8 cellular contexts compared by ENCODE assay signal in the genomic region with DNA sequence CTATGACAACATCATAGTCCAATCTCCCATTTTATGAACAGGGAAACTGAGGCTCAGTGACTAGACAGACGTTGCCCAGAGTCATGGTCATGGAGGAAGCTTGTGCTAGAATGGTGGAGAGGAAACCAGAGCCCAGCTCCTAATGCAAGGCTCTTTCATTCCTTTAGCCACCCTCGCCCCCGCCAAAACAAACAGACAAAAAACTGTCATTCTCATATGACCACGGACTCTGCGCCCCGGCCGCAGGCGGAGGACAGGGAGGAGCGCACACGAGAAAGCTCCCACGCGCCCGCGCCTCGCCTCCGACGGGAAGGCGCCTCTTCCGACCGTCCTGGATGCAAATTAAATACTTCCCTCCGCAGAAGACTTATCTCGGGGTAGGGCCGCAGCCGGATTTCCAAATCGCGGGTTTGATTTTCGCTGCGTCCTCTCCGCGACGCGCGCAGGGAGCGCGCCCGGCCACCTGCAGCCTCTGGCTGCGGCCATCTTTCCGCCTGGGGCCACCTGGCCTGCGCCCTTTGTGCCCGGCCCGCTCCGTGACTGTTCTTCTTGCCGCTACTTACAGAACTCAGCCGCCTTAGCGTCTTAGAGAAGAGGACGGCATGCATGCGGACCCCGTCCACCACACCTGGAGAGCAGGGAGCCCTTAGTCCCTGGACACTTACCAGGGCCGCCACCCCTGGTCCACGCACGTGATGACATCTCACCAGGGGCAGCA. TPM values are rescaled to one million over a fixed set of nuclear protein-coding genes. Genes with fewer than 3 reads are reported as not detected.
DNase-seq lines count a peak whose midpoint lies in the region; ATAC-seq, FAIRE-seq and TF ChIP-seq lines count a peak whose summit lies in the region.

No MANE protein-coding gene starts in this region.

- H3K9me1 ChIP-seq in K562 (ENCODE audit: control insufficient read depth, insufficient read depth, low read length) = no peaks in the 10 kb centered on the region

- no peak for TF ChIP-seq CTCF in C4-2B (conservative IDR thresholded peaks at IDR 0.05)
- TF ChIP-seq CTCF in SU-DHL-6 (IDR thresholded peaks at IDR 0.05; ENCODE audit: insufficient read depth, low read length, poor library complexity, severe bottlenecking) = no peak
- TF ChIP-seq CTCF in K562 (IDR thresholded peaks at IDR 0.05 in 2 of 3, conservative IDR thresholded peaks at IDR 0.05 in 1 of 3; ENCODE audit: insufficient read depth in 2 of 3, low read depth in 1 of 3, low read length in 3 of 3) = no peak

- intact Hi-C loops in K562 (cut with micrococcal nuclease) = loop anchor here (5.0 to 10.0 kb wide), 2 partner anchors 35 to 403 kb away; no protein-coding TSS in a partner anchor

- peak overlapping the region; percentile 70 for H3K4me2 ChIP-seq in SU-DHL-6 (ENCODE audit: low read depth, low read length, poor library complexity, severe bottlenecking)
- H3K4me2 ChIP-seq in K562 (ENCODE audit: insufficient read depth, low read length) = peak overlapping the region; percentile 93

- H4K20me1 ChIP-seq in SU-DHL-6 (ENCODE audit: low read depth, low read length) = peaks cover 4% of the 10 kb centered on the region; the same call in 1 of the 2 replicates
- peaks cover 9% of the 10 kb centered on the region; the same call in 1 of the 2 replicates for H4K20me1 ChIP-seq in K562 (replicated peaks; ENCODE audit: control insufficient read depth, insufficient read depth, low read length)

- no peaks in the 10 kb centered on the region for H3K9me3 ChIP-seq in SU-DHL-6 (ENCODE audit: insufficient read depth, low read length)
- no peaks in the 10 kb centered on the region for H3K9me3 ChIP-seq in K562 (replicated peaks; ENCODE audit: control insufficient read depth, insufficient read depth, low read depth, low read length)

- H3K4me1 ChIP-seq in K562 (replicated peaks in 1 of 2; ENCODE audit: control insufficient read depth in 2 of 2, insufficient read depth in 2 of 2, low read length in 2 of 2) = peaks cover 48 to 55% of the 10 kb centered on the region in 2 experiments

- 1% methylated on average over 49 of the region's 51 CpGs for whole genome bisulfite sequencing in K562 (ENCODE audit: insufficient coverage, low coverage, missing lambda C conversion rate)

- H3K79me2 ChIP-seq in SU-DHL-6 (ENCODE audit: insufficient read depth, low read length) = peaks cover 38% of the 10 kb centered on the region
- H3K79me2 ChIP-seq in K562 (ENCODE audit: control insufficient read depth, insufficient read depth, low read length) = peaks cover 51% of the 10 kb centered on the region

- in situ Hi-C loops in K562 (cut with MboI) = no loop called here

- peak overlapping the region; percentile 96 for H2AFZ ChIP-seq in SU-DHL-6 (ENCODE audit: low read depth, low read length, severe bottlenecking)
- peak overlapping the region; percentile 89 for H2AFZ ChIP-seq in K562 (ENCODE audit: low read depth, low read length)

- H3K9ac ChIP-seq in SU-DHL-6 (ENCODE audit: low read length) (peak overlapping the region; percentile 91), K562 (ENCODE audit: insufficient read depth in 1 of 2, low read depth in 2 of 2, low read length in 2 of 2) (peak overlapping the region; percentile 85 to 94)

- peak; percentile 54 to 83 (median 60) for DNase-seq in K562 (ENCODE audit: extremely low read depth in 1 of 4, low spot score in 3 of 4)
- peak; percentile 31 for DNase-seq in iPS-NIHi11 (ENCODE audit: low spot score)
- DNase-seq in stimulated activated CD4-positive, alpha-beta T cell treated with anti-CD3 and anti-CD28 coated beads, Interleukin-12 subunit alpha, Interleukin-12 subunit beta, amount 100 ng/mL, for 4 hours = peak; percentile 26
- DNase-seq in dedifferentiated amniotic fluid mesenchymal stem cell (ENCODE audit: extremely low spot score) = no peak

- H3K27ac ChIP-seq in C4-2B (peak overlapping the region; percentile 81), SU-DHL-6 (ENCODE audit: low read depth, low read length) (no peak overlapping the region), K562 (ENCODE audit: extremely low read depth, low read depth, low read length) (peak overlapping the region; percentile 93)

- H3K4me3 ChIP-seq in SU-DHL-6 (ENCODE audit: insufficient read depth, low read length, poor library complexity, severe bottlenecking) = peak overlapping the region; percentile 95
- H3K4me3 ChIP-seq in K562 = peak overlapping the region; percentile 66

- H3K36me3 ChIP-seq in SU-DHL-6 (ENCODE audit: low read length) = 0 out of 2 replicates have a peak, but pooled peaks cover 2% of the 10 kb centered on the region
- H3K36me3 ChIP-seq in K562 (ENCODE audit: control insufficient read depth, insufficient read depth, low read length) = peaks cover 30% of the 10 kb centered on the region

- CTCF ChIA-PET in K562 (lab: Yijun Ruan, JAX; ENCODE audit: low intra/inter-chr PET ratio) = interaction anchor here (1.4 kb wide), 1 partner anchor 15 kb away, joined by 5 read pairs; no protein-coding TSS in a partner anchor

- ATAC-seq in GM19324 (IDR thresholded peaks at IDR 0.05; ENCODE audit: low FRiP score, unreplicated experiment) = peak; percentile 24
- peak; percentile 21 for ATAC-seq in HG03457 (IDR thresholded peaks at IDR 0.05; ENCODE audit: unreplicated experiment)
- ATAC-seq in K562 = peak; percentile 63

- TSS peak; percentile 78 for BruUV-seq in K562 (replicated peaks; lab: Mats Ljungman, UMichigan)

- no peaks in the 10 kb centered on the region for H3K9me2 ChIP-seq in SU-DHL-6 (replicated peaks; ENCODE audit: insufficient read depth, low read length)

- no peak for FAIRE-seq in K562 (lab: Jason Lieb, UNC)

- TF ChIP-seq POLR2A in K562 (conservative IDR thresholded peaks at IDR 0.05) = peak; percentile 65

- no peak for TF ChIP-seq RAD21 in K562 (CRISPR knock-in tag; conservative IDR thresholded peaks at IDR 0.05 in 1 of 2, IDR thresholded peaks at IDR 0.05 in 1 of 2)

- POLR2A ChIA-PET in K562 (lab: Yijun Ruan, JAX) = interaction anchor here (0.8 to 2.0 kb wide), 5 partner anchors 11 to 787 kb away, joined by 3 to 12 read pairs (median 5); no protein-coding TSS in a partner anchor

- peak; percentile 59; the same call in 1 of the 2 replicates for TF ChIP-seq EP300 in K562 (IDR thresholded peaks at IDR 0.05; ENCODE audit: low read length)

- no peaks in the 10 kb centered on the region for H3K27me3 ChIP-seq in SU-DHL-6 (ENCODE audit: low read length)
- H3K27me3 ChIP-seq in K562 (ENCODE audit: control insufficient read depth in 2 of 2, insufficient read depth in 2 of 2, low read length in 2 of 2) = no peaks in the 10 kb centered on the region

- H3F3A ChIP-seq in SU-DHL-6 (ENCODE audit: insufficient read depth) = 0 out of 2 replicates have a peak, but pooled peaks cover 1% of the 10 kb centered on the region

TF ChIP-seq in K562, 482 proteins besides CTCF, POLR2A, EP300 and RAD21 (continues in another document):
- TF ChIP-seq FIP1L1 (IDR thresholded peaks at IDR 0.05; ENCODE audit: low read depth, low read length, poor library complexity, severe bottlenecking) (peak; percentile 70), CBFA2T3 (IDR thresholded peaks at IDR 0.05) (peak; percentile 43; the same call in 1 of the 2 replicates), BRCA1 (IDR thresholded peaks at IDR 0.05) (no peak), BRCA1 (CRISPR knock-in tag; IDR thresholded peaks at IDR 0.05) (no peak), POU5F1 (IDR thresholded peaks at IDR 0.05; ENCODE audit: borderline replicate concordance, low read depth, low read length, partially characterized antibody) (no peak), ZC3H8 (IDR thresholded peaks at IDR 0.05) (no peak)
- TF ChIP-seq, protein P1, sequence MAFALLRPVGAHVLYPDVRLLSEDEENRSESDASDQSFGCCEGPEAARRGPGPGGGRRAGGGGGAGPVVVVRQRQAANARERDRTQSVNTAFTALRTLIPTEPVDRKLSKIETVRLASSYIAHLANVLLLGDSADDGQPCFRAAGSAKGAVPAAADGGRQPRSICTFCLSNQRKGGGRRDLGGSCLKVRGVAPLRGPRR (CRISPR knock-in tag; IDR thresholded peaks at IDR 0.05) = no peak
- TF ChIP-seq, protein P2, sequence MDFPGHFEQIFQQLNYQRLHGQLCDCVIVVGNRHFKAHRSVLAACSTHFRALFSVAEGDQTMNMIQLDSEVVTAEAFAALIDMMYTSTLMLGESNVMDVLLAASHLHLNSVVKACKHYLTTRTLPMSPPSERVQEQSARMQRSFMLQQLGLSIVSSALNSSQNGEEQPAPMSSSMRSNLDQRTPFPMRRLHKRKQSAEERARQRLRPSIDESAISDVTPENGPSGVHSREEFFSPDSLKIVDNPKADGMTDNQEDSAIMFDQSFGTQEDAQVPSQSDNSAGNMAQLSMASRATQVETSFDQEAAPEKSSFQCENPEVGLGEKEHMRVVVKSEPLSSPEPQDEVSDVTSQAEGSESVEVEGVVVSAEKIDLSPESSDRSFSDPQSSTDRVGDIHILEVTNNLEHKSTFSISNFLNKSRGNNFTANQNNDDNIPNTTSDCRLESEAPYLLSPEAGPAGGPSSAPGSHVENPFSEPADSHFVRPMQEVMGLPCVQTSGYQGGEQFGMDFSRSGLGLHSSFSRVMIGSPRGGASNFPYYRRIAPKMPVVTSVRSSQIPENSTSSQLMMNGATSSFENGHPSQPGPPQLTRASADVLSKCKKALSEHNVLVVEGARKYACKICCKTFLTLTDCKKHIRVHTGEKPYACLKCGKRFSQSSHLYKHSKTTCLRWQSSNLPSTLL (IDR thresholded peaks at IDR 0.05) = no peak

RNA-seq across cellular contexts. Expression of a gene that starts 0.6 kb away (rescaled TPM):
- total RNA-seq in K562 (2011; cell fraction: chromatin; rRNA removed; ENCODE audit: low replicate concordance) = 187 and 569 TPM in 2 replicates
- total RNA-seq in K562 (2011; cell fraction: nucleolus; rRNA removed) = 75.4 and 99.2 TPM in 2 replicates
- 212 and 321 TPM in 2 replicates for total RNA-seq in K562 (2011; cell fraction: nucleoplasm; rRNA removed)
- total RNA-seq in K562 (2014; rRNA removed) (72.3 and 86.6 TPM in 2 replicates), K562 (2014; rRNA removed; fragmentation: Illumina TruSeq; extraction: Trizol) (116 and 120 TPM in 2 replicates), K562 (2015; rRNA removed; fragmentation: Illumina TruSeq; extraction: Trizol) (87.3 and 95.8 TPM in 2 replicates), K562 (2021) (85.4 and 95.2 TPM in 2 replicates)
- polyA plus RNA-seq in K562 (2011; rRNA removed) (99.4 and 135 TPM in 2 replicates), K562 (2014; fragmentation: Illumina TruSeq; extraction: Trizol) (65.9 and 77.7 TPM in 2 replicates), K562 (2014; fragmentation: Nextera tagmentation; extraction: Ambion mirVana) (10 to 100 TPM; 16.6 to 16.8 TPM), K562 (2014; rRNA removed) (46.2 and 54.7 TPM in 2 replicates)
- 14.3 and 36.7 TPM in 2 replicates for polyA plus RNA-seq in K562 (2011; cell fraction: cytosol; rRNA removed)
- 52.7 and 77.5 TPM in 2 replicates for polyA plus RNA-seq in K562 (2011; cell fraction: nucleus; rRNA removed)
- 35.4 and 37.3 TPM in 2 replicates for polyA plus RNA-seq in K562 (2012)
- 360 and 406 TPM in 2 replicates for polyA minus RNA-seq in K562 (2011; rRNA and poly(A)+ RNA removed)
- polyA minus RNA-seq in K562 (2011; cell fraction: cytosol; rRNA and poly(A)+ RNA removed) = 76.2 and 93.9 TPM in 2 replicates
- polyA minus RNA-seq in K562 (2011; cell fraction: nucleus; rRNA and poly(A)+ RNA removed) = 87.1 and 158 TPM in 2 replicates
